Comparison of ENCODE assay signal across 19 cellular contexts in genomic region chr6:22294301-22294700, GRCh38. TPM values are rescaled to one million over a fixed set of nuclear protein-coding genes. Genes with fewer than 3 reads are reported as not detected.
DNase-seq lines count a peak whose midpoint lies in the region; TF ChIP-seq lines count a peak whose summit lies in the region.
"Had no signal": no experiment of that assay in that cellular context is flagged by ENCODE, and none has a peak within 500 bp of the region (broad histone marks: within the 10 kb centered on the region; RNA-seq: fewer than 3 reads in every experiment).

No MANE protein-coding gene starts in this region.

- no peak overlapping the region for H4K12ac ChIP-seq in trophoblast cell (ENCODE audit: low read depth, low read length)

- H3K4me1 ChIP-seq in trophoblast cell (ENCODE audit: control insufficient read depth in 1 of 2, insufficient read depth in 2 of 2, low read length in 2 of 2) (no peaks in the 10 kb centered on the region), adrenal gland (replicated peaks in 1 of 2) (no peaks in the 10 kb centered on the region)
- no peaks in the 10 kb centered on the region for H3K4me1 ChIP-seq in effector memory CD4-positive, alpha-beta T cell (ENCODE audit: control insufficient read depth, insufficient read depth, low read length, poor library complexity, severe bottlenecking)
- H3K4me1 ChIP-seq: BLaER1 treated with 17β-estradiol and CSF1 and Interleukin-3, amounts not matched to agents 10 nM and 100 nM had no signal

- peaks cover 2% of the 10 kb centered on the region for H3K9me3 Mint-ChIP-seq in glutamatergic neuron (ENCODE audit: unreplicated experiment)

- no peak for TF ChIP-seq CTCF in glutamatergic neuron (IDR thresholded peaks at IDR 0.05; ENCODE audit: partially characterized antibody, unreplicated experiment)
- TF ChIP-seq CTCF in adrenal gland (IDR thresholded peaks at IDR 0.05) = no peak

- no peak overlapping the region for H2AK5ac ChIP-seq in trophoblast cell (ENCODE audit: low read length)

- H3K27me3 ChIP-seq in trophoblast cell (ENCODE audit: insufficient read depth, low read length) = no peaks in the 10 kb centered on the region
- H3K27me3 ChIP-seq in adrenal gland = no peaks in the 10 kb centered on the region
- no peaks in the 10 kb centered on the region for H3K27me3 ChIP-seq in effector memory CD4-positive, alpha-beta T cell (replicated peaks; ENCODE audit: control insufficient read depth, insufficient read depth, low read length, poor library complexity, severe bottlenecking)
- H3K27me3 ChIP-seq: BLaER1 treated with 17β-estradiol and CSF1 and Interleukin-3, amounts not matched to agents 10 nM and 100 nM had no signal

- no peaks in the 10 kb centered on the region for H3K79me1 ChIP-seq in trophoblast cell (ENCODE audit: low read length)

- H3K18ac ChIP-seq in trophoblast cell (ENCODE audit: low read length) = no peak overlapping the region

- H3K36me3 ChIP-seq in trophoblast cell (ENCODE audit: control insufficient read depth in 1 of 2, insufficient read depth in 2 of 2, low read length in 2 of 2) = no peaks in the 10 kb centered on the region
- no peaks in the 10 kb centered on the region for H3K36me3 ChIP-seq in adrenal gland (replicated peaks in 1 of 2)
- no peaks in the 10 kb centered on the region for H3K36me3 ChIP-seq in effector memory CD4-positive, alpha-beta T cell (ENCODE audit: control insufficient read depth, insufficient read depth, low read length)
- H3K36me3 ChIP-seq: BLaER1 treated with 17β-estradiol and CSF1 and Interleukin-3, amounts not matched to agents 10 nM and 100 nM had no signal

- peaks cover 15% of the 10 kb centered on the region for H3K4me1 Mint-ChIP-seq in glutamatergic neuron (ENCODE audit: low read depth, unreplicated experiment)
- H3K4me1 Mint-ChIP-seq: CD8-positive, alpha-beta memory T cell had no signal

- no peak for TF ChIP-seq POLR2A in adrenal gland (IDR thresholded peaks at IDR 0.05)

- DNase-seq in NCI-H2081 (lab: John Stamatoyannopoulos, UW) (peak; percentile 19 to 57), NCI-H2081 treated with DMSO at 0.1 percent for 48 hours (lab: John Stamatoyannopoulos, UW) (no peak), NCI-H82 (lab: John Stamatoyannopoulos, UW) (peak; percentile 57), glutamatergic neuron (no peak), retina (peak; percentile 28), trophoblast cell (no peak), adrenal gland (no peak)
- DNase-seq in effector memory CD4-positive, alpha-beta T cell = no peak
- DNase-seq: CD8-positive, alpha-beta memory T cell; HFFc6; KG1; NK-92 treated with Interleukin-12 subunit alpha and Interleukin-12 subunit beta, amount 100 ng/mL, for 24 hours; OCI-M1; RPMI8226; SIG-M5; SW 1271 had no signal

- no peak overlapping the region for H2BK120ac ChIP-seq in trophoblast cell (ENCODE audit: insufficient read depth, low read length, poor library complexity)

- H4K91ac ChIP-seq in trophoblast cell (ENCODE audit: low read depth, low read length) = no peak overlapping the region

- no peak overlapping the region for H3K4me2 ChIP-seq in trophoblast cell (ENCODE audit: low read length)
- H3K4me2 ChIP-seq: A549; BLaER1 treated with 17β-estradiol and CSF1 and Interleukin-3, amounts not matched to agents 10 nM and 100 nM had no signal

- H3K36me3 Mint-ChIP-seq in glutamatergic neuron (ENCODE audit: unreplicated experiment) = no peaks in the 10 kb centered on the region
- H3K36me3 Mint-ChIP-seq: CD8-positive, alpha-beta memory T cell had no signal

- H3K79me2 ChIP-seq in trophoblast cell (ENCODE audit: control insufficient read depth, insufficient read depth, low read length, poor library complexity) = no peaks in the 10 kb centered on the region

- no peak overlapping the region for H3K4ac ChIP-seq in trophoblast cell (ENCODE audit: low read depth, low read length)

- H3K4me3 Mint-ChIP-seq in glutamatergic neuron (ENCODE audit: unreplicated experiment) = no peak overlapping the region
- H3K4me3 Mint-ChIP-seq: CD8-positive, alpha-beta memory T cell; HFFc6 had no signal

- intact Hi-C loops in adrenal gland (cut with DNase I) = no loop called here

- no peak overlapping the region for H3K9ac ChIP-seq in trophoblast cell (ENCODE audit: low read length)
- H3K9ac ChIP-seq: BLaER1 treated with 17β-estradiol and CSF1 and Interleukin-3, amounts not matched to agents 10 nM and 100 nM had no signal

- H3K9me3 ChIP-seq in trophoblast cell (ENCODE audit: insufficient read depth, low read depth, low read length) = no peaks in the 10 kb centered on the region
- H3K9me3 ChIP-seq in adrenal gland (replicated peaks in 1 of 3) = no peaks in the 10 kb centered on the region
- no peaks in the 10 kb centered on the region for H3K9me3 ChIP-seq in effector memory CD4-positive, alpha-beta T cell (ENCODE audit: control insufficient read depth, low read length)
- H3K9me3 ChIP-seq: A549 had no signal

- no peak overlapping the region for H3K14ac ChIP-seq in trophoblast cell (ENCODE audit: low read length)

- H3K23ac ChIP-seq in trophoblast cell (ENCODE audit: low read length) = no peak overlapping the region

- H3K27ac Mint-ChIP-seq in glutamatergic neuron (ENCODE audit: unreplicated experiment) = peak overlapping the region; percentile 35
- H3K27ac Mint-ChIP-seq: HFFc6 had no signal

- H2AFZ ChIP-seq in trophoblast cell (ENCODE audit: insufficient read depth, low read length, poor library complexity) = no peak overlapping the region

- no peak overlapping the region for H4K8ac ChIP-seq in trophoblast cell (ENCODE audit: low read depth, low read length)

- H3K4me3 ChIP-seq in trophoblast cell (ENCODE audit: low read depth, low read length) (no peak overlapping the region), adrenal gland (no peak overlapping the region)
- H3K4me3 ChIP-seq in effector memory CD4-positive, alpha-beta T cell (ENCODE audit: insufficient read depth, low read depth, low read length, poor library complexity, severe bottlenecking) = no peak overlapping the region
- H3K4me3 ChIP-seq: A549; BLaER1 treated with 17β-estradiol and CSF1 and Interleukin-3, amounts not matched to agents 10 nM and 100 nM had no signal

- no CpG with 5 or more reads among the region's 17 CpGs for WGBS in trophoblast cell (ENCODE audit: extremely low coverage, insufficient coverage, insufficient read length)
- WGBS in adrenal gland, 4 donors = 87 to 93% (median 91%) methylated on average over 17 of the region's 17 CpGs

- no peak overlapping the region for H2BK5ac ChIP-seq in trophoblast cell (ENCODE audit: low read depth, low read length, poor library complexity)

- H3K27ac ChIP-seq in trophoblast cell (ENCODE audit: low read depth, low read length) (no peak overlapping the region), adrenal gland (no peak overlapping the region)
- H3K27ac ChIP-seq in effector memory CD4-positive, alpha-beta T cell (ENCODE audit: insufficient read depth, low read length, poor library complexity, severe bottlenecking) = no peak overlapping the region
- H3K27ac ChIP-seq: A549; BLaER1 treated with 17β-estradiol and CSF1 and Interleukin-3, amounts not matched to agents 10 nM and 100 nM had no signal

- no peaks in the 10 kb centered on the region for H3K27me3 Mint-ChIP-seq in glutamatergic neuron (ENCODE audit: unreplicated experiment)
- H3K27me3 Mint-ChIP-seq: CD8-positive, alpha-beta memory T cell had no signal

- H2BK12ac ChIP-seq in trophoblast cell (ENCODE audit: low read length) = no peak overlapping the region

RNA-seq across cellular contexts. Expression of gene PRL, which starts 2.5 kb away (rescaled TPM):
- not detected for total RNA-seq in glutamatergic neuron (ENCODE audit: unreplicated experiment)
- polyA plus RNA-seq in trophoblast cell (2013) = not detected in 2 replicates
- not detected for total RNA-seq in adrenal gland
- polyA plus RNA-seq in adrenal gland = not detected
- total RNA-seq: CD8-positive, alpha-beta memory T cell; HFFc6; NCI-H460 had no signal
- polyA plus RNA-seq: A549 had no signal

Comparison
In these comparisons a context has a peak if more than half of its experiments do, and no peak if none do; other contexts are left out.
1. DNase-seq: peak in NCI-H2081 (2 of 2), NCI-H82 (single experiment) and retina (single experiment); none in NCI-H2081 treated with DMSO at 0.1 percent for 48 hours (single experiment), glutamatergic neuron (single experiment), trophoblast cell (0 of 2), adrenal gland (0 of 7) and effector memory CD4-positive, alpha-beta T cell (0 of 3).